In genomic region chrX:13939741-13940597, GRCh38 we compare ENCODE assay signal across 2 cellular contexts.
TF ChIP-seq lines count a peak whose summit lies in the region.

No MANE protein-coding gene starts in this region.

TF ChIP-seq in A549, 52 proteins besides CTCF, POLR2A, EP300 and RAD21 (continued from another document):
- no peak for TF ChIP-seq RNF2 (IDR thresholded peaks at IDR 0.05; ENCODE audit: borderline replicate concordance, low read depth)
- no peak for TF ChIP-seq ZFP36 (IDR thresholded peaks at IDR 0.05; ENCODE audit: borderline replicate concordance, partially characterized antibody)
- TF ChIP-seq RFX5 (IDR thresholded peaks at IDR 0.05): no peak
- TF ChIP-seq KDM1A (IDR thresholded peaks at IDR 0.05; ENCODE audit: low read depth): no peak

TF ChIP-seq in HEK293, 187 proteins besides CTCF, POLR2A, EP300 and RAD21 (continued from another document and continues in another):
- no peak for TF ChIP-seq HOXD13 (CRISPR knock-in tag; IDR thresholded peaks at IDR 0.05; ENCODE audit: borderline replicate concordance)
- peak; percentile 45 for TF ChIP-seq ZIC2 (tag by site-specific recombination; IDR thresholded peaks at IDR 0.05)
- TF ChIP-seq PATZ1 (tag by site-specific recombination; IDR thresholded peaks at IDR 0.05): no peak
- TF ChIP-seq ZNF2 (tag by site-specific recombination; IDR thresholded peaks at IDR 0.05): no peak
- no peak for TF ChIP-seq ZNF623 (tag by site-specific recombination; IDR thresholded peaks at IDR 0.05)
- no peak for TF ChIP-seq ZNF394 (tag by site-specific recombination; IDR thresholded peaks at IDR 0.05; ENCODE audit: borderline replicate concordance)
- no peak; the same call in 1 of the 2 replicates for TF ChIP-seq PRDM1 (tag by site-specific recombination; IDR thresholded peaks at IDR 0.05)
- no peak for TF ChIP-seq ZNF341 (tag by site-specific recombination; IDR thresholded peaks at IDR 0.05; ENCODE audit: low read depth)
- no peak for TF ChIP-seq TRIM28 (IDR thresholded peaks at IDR 0.05; ENCODE audit: borderline replicate concordance, low read length)
- no peak; the same call in none of the 2 replicates for TF ChIP-seq ZNF335 (tag by site-specific recombination; conservative IDR thresholded peaks at IDR 0.05)
- no peak for TF ChIP-seq ZBTB26 (tag by site-specific recombination; optimal IDR thresholded peaks at IDR 0.05)
- TF ChIP-seq ZNF501 (tag by site-specific recombination; IDR thresholded peaks at IDR 0.05): no peak
- no peak for TF ChIP-seq ZNF792 (tag by site-specific recombination; IDR thresholded peaks at IDR 0.05)
- TF ChIP-seq ZNF121 (tag by site-specific recombination; IDR thresholded peaks at IDR 0.05): no peak
- TF ChIP-seq ZNF747 (tag by site-specific recombination; IDR thresholded peaks at IDR 0.05): no peak
- no peak for TF ChIP-seq ZNF48 (tag by site-specific recombination; IDR thresholded peaks at IDR 0.05)
- no peak for TF ChIP-seq HOXA7 (CRISPR knock-in tag; IDR thresholded peaks at IDR 0.05; ENCODE audit: borderline replicate concordance)
- TF ChIP-seq ZNF155 (tag by site-specific recombination; IDR thresholded peaks at IDR 0.05): no peak
- TF ChIP-seq ZNF169 (tag by site-specific recombination; IDR thresholded peaks at IDR 0.05): no peak
- no peak for TF ChIP-seq GLIS1 (tag by site-specific recombination; IDR thresholded peaks at IDR 0.05)
- no peak for TF ChIP-seq ZNF473 (tag by site-specific recombination; IDR thresholded peaks at IDR 0.05)
- TF ChIP-seq ZNF114 (tag by site-specific recombination; IDR thresholded peaks at IDR 0.05): no peak
- TF ChIP-seq GLIS2 (tag by site-specific recombination; IDR thresholded peaks at IDR 0.05): no peak
- TF ChIP-seq SALL2 (tag by site-specific recombination; IDR thresholded peaks at IDR 0.05; ENCODE audit: borderline replicate concordance): no peak
- no peak for TF ChIP-seq ZNF449 (tag by site-specific recombination; IDR thresholded peaks at IDR 0.05)
- no peak for TF ChIP-seq GLI2 (tag by site-specific recombination; IDR thresholded peaks at IDR 0.05; ENCODE audit: borderline replicate concordance, low read depth)
- TF ChIP-seq ZEB2 (tag by site-specific recombination; IDR thresholded peaks at IDR 0.05): peak; percentile 41; the same call in 1 of the 2 replicates
- TF ChIP-seq ZNF777 (tag by site-specific recombination; IDR thresholded peaks at IDR 0.05; ENCODE audit: borderline replicate concordance): no peak
- peak; percentile 89 for TF ChIP-seq SCRT2 (tag by site-specific recombination; IDR thresholded peaks at IDR 0.05)
- TF ChIP-seq ZNF521 (tag by site-specific recombination; IDR thresholded peaks at IDR 0.05): no peak
- TF ChIP-seq ZNF529 (tag by site-specific recombination; IDR thresholded peaks at IDR 0.05; ENCODE audit: insufficient replicate concordance): no peak
- TF ChIP-seq ZNF558 (tag by site-specific recombination; IDR thresholded peaks at IDR 0.05): no peak
- TF ChIP-seq ZBTB21 (tag by site-specific recombination; IDR thresholded peaks at IDR 0.05): no peak
- TF ChIP-seq HIC1 (tag by site-specific recombination; IDR thresholded peaks at IDR 0.05): peak; percentile 57
- no peak for TF ChIP-seq ZNF138 (tag by site-specific recombination; IDR thresholded peaks at IDR 0.05; ENCODE audit: borderline replicate concordance)
- TF ChIP-seq INSM2 (tag by site-specific recombination; IDR thresholded peaks at IDR 0.05): no peak
- no peak for TF ChIP-seq RBAK (tag by site-specific recombination; IDR thresholded peaks at IDR 0.05)
- TF ChIP-seq ZBTB49 (tag by site-specific recombination; IDR thresholded peaks at IDR 0.05; ENCODE audit: low read depth): no peak
- no peak for TF ChIP-seq ZNF654 (tag by site-specific recombination; IDR thresholded peaks at IDR 0.05; ENCODE audit: low read depth)
- no peak for TF ChIP-seq ZNF37A (tag by site-specific recombination; IDR thresholded peaks at IDR 0.05)
- TF ChIP-seq ZNF610 (tag by site-specific recombination; IDR thresholded peaks at IDR 0.05; ENCODE audit: borderline replicate concordance): no peak
- TF ChIP-seq ZNF626 (tag by site-specific recombination; IDR thresholded peaks at IDR 0.05): no peak
- TF ChIP-seq ZNF133 (tag by site-specific recombination; IDR thresholded peaks at IDR 0.05): no peak
- no peak for TF ChIP-seq ZNF571 (tag by site-specific recombination; IDR thresholded peaks at IDR 0.05)
- peak; percentile 70; the same call in 1 of the 2 replicates for TF ChIP-seq ZNF843 (tag by site-specific recombination; IDR thresholded peaks at IDR 0.05)
- TF ChIP-seq ZNF629 (tag by site-specific recombination; IDR thresholded peaks at IDR 0.05): 0 out of 2 replicates have a peak, but pooled peaks have one; percentile 19
- no peak for TF ChIP-seq ZNF791 (tag by site-specific recombination; IDR thresholded peaks at IDR 0.05)
- TF ChIP-seq PRDM4 (tag by site-specific recombination; IDR thresholded peaks at IDR 0.05): no peak
- TF ChIP-seq ZNF24 (tag by site-specific recombination; IDR thresholded peaks at IDR 0.05): 0 out of 2 replicates have a peak, but pooled peaks have one; percentile 51
- no peak for TF ChIP-seq ZNF692 (tag by site-specific recombination; IDR thresholded peaks at IDR 0.05)
- TF ChIP-seq OVOL3 (tag by site-specific recombination; IDR thresholded peaks at IDR 0.05): no peak
- peak; percentile 60; the same call in 1 of the 2 replicates for TF ChIP-seq GFI1B (tag by site-specific recombination; IDR thresholded peaks at IDR 0.05)
- TF ChIP-seq KLF9 (tag by site-specific recombination; IDR thresholded peaks at IDR 0.05; ENCODE audit: low read depth): no peak
- TF ChIP-seq ZSCAN23 (tag by site-specific recombination; IDR thresholded peaks at IDR 0.05): no peak
- peak; percentile 80; the same call in 1 of the 2 replicates for TF ChIP-seq ZNF362 (tag by site-specific recombination; IDR thresholded peaks at IDR 0.05)
